Comparison of ENCODE assay signal across 12 cellular contexts in the genomic region with DNA sequence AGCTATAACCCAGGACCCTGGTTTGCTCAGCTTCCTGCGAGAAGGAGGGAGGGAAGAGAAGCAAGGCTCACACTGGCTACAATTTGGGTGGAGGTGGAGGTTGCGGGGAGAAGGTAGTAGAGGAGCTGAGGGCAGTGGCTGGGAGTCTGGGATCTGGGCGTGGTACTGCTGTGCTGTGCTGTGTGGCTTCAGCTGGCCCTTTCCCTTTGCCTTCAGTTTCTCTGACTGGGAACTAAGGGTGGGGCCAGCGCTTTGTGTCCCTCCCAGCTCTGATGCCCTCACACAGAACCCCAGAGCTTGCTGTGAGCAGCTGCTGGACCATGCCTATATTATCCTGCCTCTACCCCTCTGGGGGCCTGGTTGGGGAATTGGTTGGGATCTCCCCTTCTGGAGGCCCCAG.
A peak's percentile ranks its signal among the peaks of the same experiment; 100 is the strongest.
DNase-seq lines count a peak whose midpoint lies in the region; ATAC-seq and TF ChIP-seq lines count a peak whose summit lies in the region.
"Had no signal": no experiment of that assay in that cellular context is flagged by ENCODE, and none has a peak within 500 bp of the region (broad histone marks: within the 10 kb centered on the region; RNA-seq: fewer than 3 reads in every experiment).

No MANE protein-coding gene starts in this region.

- H3F3A ChIP-seq in SK-N-SH (replicated peaks; ENCODE audit: insufficient read depth), result no peaks in the 10 kb centered on the region

- H2AFZ ChIP-seq in SK-N-SH (ENCODE audit: low read depth), result no peak overlapping the region

- no peaks in the 10 kb centered on the region for H4K20me1 ChIP-seq in SK-N-SH (ENCODE audit: insufficient read depth)

- H3K36me3 ChIP-seq in CD4-positive, alpha-beta memory T cell (ENCODE audit: insufficient read depth, low read length), result peaks cover 33% of the 10 kb centered on the region
- peaks cover 0 to 28% (median 0%) of the 10 kb centered on the region in 3 donors for H3K36me3 ChIP-seq in Peyer's patch
- H3K36me3 ChIP-seq in heart right ventricle, result peaks cover 0 to 81% (median 9%) of the 10 kb centered on the region in 9 donors
- H3K36me3 ChIP-seq in psoas muscle (ENCODE audit: insufficient read depth in 1 of 2, low read depth in 1 of 2), result peaks cover 0 to 5% of the 10 kb centered on the region in 2 donors
- no peaks in the 10 kb centered on the region for H3K36me3 ChIP-seq in SK-N-SH (replicated peaks in 1 of 2; ENCODE audit: control insufficient read depth in 1 of 2, insufficient read depth in 2 of 2, low read length in 1 of 2)

- whole genome bisulfite sequencing in heart right ventricle, 2 donors, result 85 to 87% methylated on average over 4 of the region's 4 CpGs
- WGBS in psoas muscle, 3 donors, result 78 to 87% (median 81%) methylated on average over 4 of the region's 4 CpGs
- WGBS in SK-N-SH (ENCODE audit: low lambda C conversion rate), result 88% methylated on average over 4 of the region's 4 CpGs

- no peak for TF ChIP-seq CTCF in Peyer's patch (IDR thresholded peaks at IDR 0.05)
- TF ChIP-seq CTCF in heart right ventricle (IDR thresholded peaks at IDR 0.05), result no peak
- TF ChIP-seq CTCF in psoas muscle (IDR thresholded peaks at IDR 0.05), result no peak
- no peak for TF ChIP-seq CTCF in SK-N-SH (IDR thresholded peaks at IDR 0.05)

- TF ChIP-seq EP300 in SK-N-SH (IDR thresholded peaks at IDR 0.05; ENCODE audit: borderline replicate concordance in 1 of 2, low read depth in 1 of 2, low read length in 1 of 2), result no peak

- peak overlapping the region in 6 of 7 donors; percentile 46 to 89 (median 88) for H3K27ac Mint-ChIP-seq in CD4-positive, alpha-beta memory T cell

- no peaks in the 10 kb centered on the region for H3K9me3 ChIP-seq in CD4-positive, alpha-beta memory T cell (ENCODE audit: control insufficient read depth in 1 of 2, low read length in 2 of 2)
- H3K9me3 ChIP-seq in Peyer's patch (no peaks in the 10 kb centered on the region), heart right ventricle (no peaks in the 10 kb centered on the region), psoas muscle (no peaks in the 10 kb centered on the region), SK-N-SH (no peaks in the 10 kb centered on the region)
- H3K9me3 ChIP-seq: pancreas had no signal

- peaks cover 70% of the 10 kb centered on the region for H3K4me1 ChIP-seq in CD4-positive, alpha-beta memory T cell (ENCODE audit: insufficient read depth, low read length)
- H3K4me1 ChIP-seq in Peyer's patch (peaks cover 26 to 92% (median 29%) of the 10 kb centered on the region in 4 donors), heart right ventricle (peaks cover 47 to 99% (median 86%) of the 10 kb centered on the region in 9 donors), psoas muscle (peaks cover 44% of the 10 kb centered on the region), SK-N-SH (ENCODE audit: control insufficient read depth in 1 of 2, insufficient read depth in 2 of 2, low read depth in 1 of 2, low read length in 1 of 2) (peaks cover 10 to 13% of the 10 kb centered on the region in 2 experiments; a peak in 1 of 4 replicates)

- CTCF ChIA-PET in CD4-positive, alpha-beta memory T cell (lab: Charles Lee; ENCODE audit: partially characterized antibody), result interaction anchor here (0.8 to 3.6 kb wide), 4 partner anchors 55 to 133 kb away, joined by 3 to 26 read pairs (median 10); no protein-coding TSS in a partner anchor
- CTCF ChIA-PET in SK-N-SH (lab: Yijun Ruan, JAX), result interaction anchor here (1.0 to 1.2 kb wide), 2 partner anchors 54 to 78 kb away, joined by 3 read pairs; no protein-coding TSS in a partner anchor

- peak overlapping the region; percentile 39 for H3K27ac ChIP-seq in CD4-positive, alpha-beta memory T cell (ENCODE audit: low read depth, low read length)
- H3K27ac ChIP-seq in Peyer's patch, result peak overlapping the region; percentile 64 to 98 (median 80)
- H3K27ac ChIP-seq in heart right ventricle, result peak overlapping the region; percentile 65 to 87 (median 79)
- H3K27ac ChIP-seq in psoas muscle, result peak overlapping the region; percentile 62
- no peak overlapping the region for H3K27ac ChIP-seq in SK-N-SH (ENCODE audit: low read depth in 2 of 2, low read length in 1 of 2)
- H3K27ac ChIP-seq: pancreas had no signal

- H3K4me3 ChIP-seq in CD4-positive, alpha-beta memory T cell (ENCODE audit: low read length in 2 of 2), result peak overlapping the region in 1 of 2 donors; percentile 15
- H3K4me3 ChIP-seq in Peyer's patch (no peak overlapping the region), heart right ventricle (no peak overlapping the region), psoas muscle (no peak overlapping the region), SK-N-SH (ENCODE audit: low read depth in 2 of 2, low read length in 1 of 2) (no peak overlapping the region)
- H3K4me3 ChIP-seq: pancreas had no signal

- no peak overlapping the region for H3K9ac ChIP-seq in SK-N-SH

- no peaks in the 10 kb centered on the region for H3K79me2 ChIP-seq in SK-N-SH (ENCODE audit: insufficient read depth)

- DNase-seq in CD4-positive, alpha-beta memory T cell, result no peak
- DNase-seq in Peyer's patch (peak in 2 of 3 donors; percentile 64 to 73), heart right ventricle (no peak), psoas muscle (no peak), SK-N-SH (no peak), cerebellar cortex (ENCODE audit: low spot score) (no peak), medulla oblongata (ENCODE audit: extremely low spot score) (no peak)
- DNase-seq: activated gamma-delta T cell treated with Interleukin-2 at 50 U/mL for 16 hours, COR-L47, NCI-H1436 treated with DMSO at 0.1 percent for 48 hours, pancreas had no signal

- no peak overlapping the region for H3K4me2 ChIP-seq in SK-N-SH

- peaks cover 17 to 48% of the 10 kb centered on the region in 2 donors for H3K36me3 Mint-ChIP-seq in CD4-positive, alpha-beta memory T cell

- H3K27me3 ChIP-seq in CD4-positive, alpha-beta memory T cell (ENCODE audit: insufficient read depth, low read length), result no peaks in the 10 kb centered on the region
- H3K27me3 ChIP-seq in Peyer's patch (no peaks in the 10 kb centered on the region), heart right ventricle (no peaks in the 10 kb centered on the region), psoas muscle (ENCODE audit: insufficient read depth in 3 of 3, low read length in 2 of 3) (no peaks in the 10 kb centered on the region), SK-N-SH (ENCODE audit: insufficient read depth) (no peaks in the 10 kb centered on the region)
- H3K27me3 ChIP-seq: pancreas had no signal

- no peak for TF ChIP-seq RAD21 in SK-N-SH (IDR thresholded peaks at IDR 0.05; ENCODE audit: low read length)

- H3K9me3 Mint-ChIP-seq in CD4-positive, alpha-beta memory T cell, result peaks cover 0 to 2% (median 0%) of the 10 kb centered on the region in 8 donors

- peak in 3 of 8 donors; percentile 11 to 22 (median 21) for ATAC-seq in heart right ventricle
- ATAC-seq in psoas muscle, result no peak
- ATAC-seq in HG03571 (IDR thresholded peaks at IDR 0.05; ENCODE audit: unreplicated experiment), result no peak

- peak overlapping the region in 6 of 8 donors; percentile 43 to 82 (median 76) for H3K4me3 Mint-ChIP-seq in CD4-positive, alpha-beta memory T cell

- intact Hi-C loops in CD4-positive, alpha-beta memory T cell (cut with micrococcal nuclease), result no loop called here
- intact Hi-C loops in heart right ventricle (cut with DNase I) (loop anchor here in 4 of 10 donors (5.0 to 10.0 kb wide), 3 partner anchors 48 to 60 kb away; no protein-coding TSS in a partner anchor), psoas muscle (cut with DNase I) (no loop called here)

- no peaks in the 10 kb centered on the region for H3K27me3 Mint-ChIP-seq in CD4-positive, alpha-beta memory T cell

- TF ChIP-seq POLR2A in Peyer's patch (IDR thresholded peaks at IDR 0.05), result peak in 1 of 2 donors; percentile 28

- H3K4me1 Mint-ChIP-seq in CD4-positive, alpha-beta memory T cell, result peaks cover 53 to 81% (median 67%) of the 10 kb centered on the region in 4 donors

- POLR2A ChIA-PET in CD4-positive, alpha-beta memory T cell (lab: Charles Lee; ENCODE audit: partially characterized antibody), result interaction anchor here (0.9 to 16.5 kb wide), 5 partner anchors 11 to 56 kb away, joined by 3 to 342 read pairs (median 6); no protein-coding TSS in a partner anchor
- POLR2A ChIA-PET in SK-N-SH (lab: Yijun Ruan, JAX), result no interaction called here

- H3K9me2 ChIP-seq in SK-N-SH, result no peaks in the 10 kb centered on the region

TF ChIP-seq in SK-N-SH, 30 proteins besides CTCF, POLR2A, EP300 and RAD21:
- TF ChIP-seq SIN3A (IDR thresholded peaks at IDR 0.05; ENCODE audit: borderline replicate concordance, low read depth, low read length), result no peak
- no peak for TF ChIP-seq NRF1 (IDR thresholded peaks at IDR 0.05; ENCODE audit: low read depth, low read length)
- TF ChIP-seq, protein P1, sequence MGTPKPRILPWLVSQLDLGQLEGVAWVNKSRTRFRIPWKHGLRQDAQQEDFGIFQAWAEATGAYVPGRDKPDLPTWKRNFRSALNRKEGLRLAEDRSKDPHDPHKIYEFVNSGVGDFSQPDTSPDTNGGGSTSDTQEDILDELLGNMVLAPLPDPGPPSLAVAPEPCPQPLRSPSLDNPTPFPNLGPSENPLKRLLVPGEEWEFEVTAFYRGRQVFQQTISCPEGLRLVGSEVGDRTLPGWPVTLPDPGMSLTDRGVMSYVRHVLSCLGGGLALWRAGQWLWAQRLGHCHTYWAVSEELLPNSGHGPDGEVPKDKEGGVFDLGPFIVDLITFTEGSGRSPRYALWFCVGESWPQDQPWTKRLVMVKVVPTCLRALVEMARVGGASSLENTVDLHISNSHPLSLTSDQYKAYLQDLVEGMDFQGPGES (IDR thresholded peaks at IDR 0.05; ENCODE audit: low read depth, low read length), result no peak
- no peak for TF ChIP-seq POLR2AphosphoS5 (IDR thresholded peaks at IDR 0.05; ENCODE audit: low read depth, low read length)
- TF ChIP-seq RXRA (IDR thresholded peaks at IDR 0.05; ENCODE audit: borderline replicate concordance, low read depth), result no peak
- TF ChIP-seq MEF2A (IDR thresholded peaks at IDR 0.05; ENCODE audit: borderline replicate concordance, low read depth), result no peak
- no peak for TF ChIP-seq YY1 (IDR thresholded peaks at IDR 0.05; ENCODE audit: low read depth)
- no peak for TF ChIP-seq FOXJ3 (CRISPR knock-in tag; IDR thresholded peaks at IDR 0.05)
- TF ChIP-seq USF1 (IDR thresholded peaks at IDR 0.05; ENCODE audit: borderline replicate concordance, low read depth), result no peak
- TF ChIP-seq EZH2phosphoT487 (IDR thresholded peaks at IDR 0.05; ENCODE audit: borderline replicate concordance, low read depth), result no peak
- no peak for TF ChIP-seq RCOR1 (IDR thresholded peaks at IDR 0.05; ENCODE audit: low read length)
TF ChIP-seq in SK-N-SH: peak in this region for 0.

Comparison
In these comparisons a context has a peak if more than half of its experiments do, and no peak if none do; other contexts are left out.
1. DNase-seq: peak in Peyer's patch (2 of 3); none in CD4-positive, alpha-beta memory T cell (0 of 5), heart right ventricle (0 of 2), psoas muscle (0 of 2), SK-N-SH (single experiment), cerebellar cortex (single experiment) and medulla oblongata (single experiment).
2. H3K27ac ChIP-seq: peak in CD4-positive, alpha-beta memory T cell (single experiment), Peyer's patch (4 of 4), heart right ventricle (10 of 10) and psoas muscle (single experiment); none in SK-N-SH (0 of 2).